Comparison of ENCODE assay signal across 8 cellular contexts in genomic region chr6:161274488-161274858, GRCh38. TPM values are rescaled to one million over a fixed set of nuclear protein-coding genes. Genes with fewer than 3 reads are reported as not detected.
DNase-seq lines count a peak whose midpoint lies in the region; ATAC-seq and TF ChIP-seq lines count a peak whose summit lies in the region.

No MANE protein-coding gene starts in this region.

- ATAC-seq in HG02763 (IDR thresholded peaks at IDR 0.05; ENCODE audit: unreplicated experiment) (peak; percentile 4), GM18517 (IDR thresholded peaks at IDR 0.05; ENCODE audit: unreplicated experiment) (no peak), esophagus mucosa (no peak)

- H3K9me3 Mint-ChIP-seq in MCF 10A (ENCODE audit: unreplicated experiment) = peaks cover 5% of the 10 kb centered on the region

- no peaks in the 10 kb centered on the region for H3K27me3 Mint-ChIP-seq in MCF 10A (ENCODE audit: insufficient read depth, unreplicated experiment)

- CTCF ChIA-PET in A673 (lab: Charles Lee) (interaction anchor here (1.7 kb wide), 1 partner anchor 96 kb away, joined by 7 read pairs; no protein-coding TSS in a partner anchor), MCF 10A (lab: Yijun Ruan, JAX) (interaction anchor here (1.0 to 1.6 kb wide), 2 partner anchors 97 to 344 kb away, joined by 5 to 12 read pairs; no protein-coding TSS in a partner anchor)

- peaks cover 14% of the 10 kb centered on the region for H3K4me1 Mint-ChIP-seq in MCF 10A (ENCODE audit: insufficient read depth, unreplicated experiment)

- TF ChIP-seq CTCF in A673 (conservative IDR thresholded peaks at IDR 0.05; ENCODE audit: low read depth, low read length) = no peak
- TF ChIP-seq CTCF in MCF 10A (IDR thresholded peaks at IDR 0.05; ENCODE audit: unreplicated experiment) = no peak

- H3K9me3 ChIP-seq in A673 (ENCODE audit: low read depth, low read length, poor library complexity, severe bottlenecking) = no peaks in the 10 kb centered on the region
- no peaks in the 10 kb centered on the region for H3K9me3 ChIP-seq in mononuclear cell (ENCODE audit: low read depth, low read length)

- no peaks in the 10 kb centered on the region for H3K36me3 ChIP-seq in A673 (ENCODE audit: insufficient read depth, low read length, poor library complexity, severe bottlenecking)

- DNase-seq in A673 (ENCODE audit: low spot score) = peak; percentile 5
- DNase-seq in MCF 10A (ENCODE audit: unreplicated experiment) = no peak
- no peak for DNase-seq in SW480 (ENCODE audit: low spot score)
- DNase-seq in A172 (ENCODE audit: low spot score) = no peak

- H3K4me1 ChIP-seq in A673 (ENCODE audit: insufficient read depth, low read length, poor library complexity, severe bottlenecking) = peaks cover 12% of the 10 kb centered on the region
- H3K4me1 ChIP-seq in mononuclear cell (ENCODE audit: insufficient read depth, low read length) = peaks cover 17% of the 10 kb centered on the region

- intact Hi-C loops in A673 (cut with micrococcal nuclease; ENCODE audit: unreplicated experiment) (no loop called here), MCF 10A (cut with micrococcal nuclease) (loop anchor here (1.0 kb wide), 1 partner anchor 95 kb away; no protein-coding TSS in a partner anchor)

- H3K27me3 ChIP-seq in A673 (replicated peaks; ENCODE audit: insufficient read depth, low read depth, low read length, poor library complexity) (no peaks in the 10 kb centered on the region), mononuclear cell (ENCODE audit: insufficient read depth, low read length) (peaks cover 4% of the 10 kb centered on the region)

- H3K36me3 Mint-ChIP-seq in MCF 10A (ENCODE audit: insufficient read depth, unreplicated experiment) = no peaks in the 10 kb centered on the region

- peak overlapping the region; percentile 80 for H3K4me3 Mint-ChIP-seq in MCF 10A (ENCODE audit: unreplicated experiment)

- H3K27ac ChIP-seq in A673 (ENCODE audit: low read depth, low read length, poor library complexity, severe bottlenecking) = peak overlapping the region; percentile 81

- POLR2A ChIA-PET in A673 (lab: Charles Lee; ENCODE audit: low non-redundant PET) (interaction anchor here (0.6 kb wide), 1 partner anchor 19 kb away, joined by 6 read pairs; no protein-coding TSS in a partner anchor), MCF 10A (lab: Yijun Ruan, JAX) (interaction anchor here (0.8 to 1.3 kb wide), 5 partner anchors 12 to 96 kb away, joined by 3 to 4 read pairs (median 4); no protein-coding TSS in a partner anchor)

- H3K27ac Mint-ChIP-seq in MCF 10A (ENCODE audit: low read depth, unreplicated experiment) = peak overlapping the region; percentile 98

- BruUV-seq in A673 (replicated peaks; lab: Mats Ljungman, UMichigan) (no TSS peak), MCF 10A (replicated peaks; lab: Mats Ljungman, UMichigan) (no TSS peak)

- H3K4me3 ChIP-seq in A673 (ENCODE audit: low read depth, low read length, poor library complexity, severe bottlenecking) (peak overlapping the region; percentile 54), mononuclear cell (ENCODE audit: low read length) (peak overlapping the region; percentile 57)

RNA-seq across cellular contexts. Expression of gene AGPAT4, which starts 0.6 kb away (rescaled TPM):
- total RNA-seq in A673 (2021) = 10.1 and 12.4 TPM in 2 replicates
- 5.6 and 7.3 TPM in 2 replicates for total RNA-seq in MCF 10A (2022)
- 3.3 TPM for total RNA-seq in mononuclear cell
- 9.6 TPM for total RNA-seq in esophagus mucosa
- total RNA-seq in A172 (2014; rRNA removed; shearing (Covaris generic)) = 4.2 and 4.4 TPM in 2 replicates
